ENCODE assay signal across 1 cellular context in the genomic region with DNA sequence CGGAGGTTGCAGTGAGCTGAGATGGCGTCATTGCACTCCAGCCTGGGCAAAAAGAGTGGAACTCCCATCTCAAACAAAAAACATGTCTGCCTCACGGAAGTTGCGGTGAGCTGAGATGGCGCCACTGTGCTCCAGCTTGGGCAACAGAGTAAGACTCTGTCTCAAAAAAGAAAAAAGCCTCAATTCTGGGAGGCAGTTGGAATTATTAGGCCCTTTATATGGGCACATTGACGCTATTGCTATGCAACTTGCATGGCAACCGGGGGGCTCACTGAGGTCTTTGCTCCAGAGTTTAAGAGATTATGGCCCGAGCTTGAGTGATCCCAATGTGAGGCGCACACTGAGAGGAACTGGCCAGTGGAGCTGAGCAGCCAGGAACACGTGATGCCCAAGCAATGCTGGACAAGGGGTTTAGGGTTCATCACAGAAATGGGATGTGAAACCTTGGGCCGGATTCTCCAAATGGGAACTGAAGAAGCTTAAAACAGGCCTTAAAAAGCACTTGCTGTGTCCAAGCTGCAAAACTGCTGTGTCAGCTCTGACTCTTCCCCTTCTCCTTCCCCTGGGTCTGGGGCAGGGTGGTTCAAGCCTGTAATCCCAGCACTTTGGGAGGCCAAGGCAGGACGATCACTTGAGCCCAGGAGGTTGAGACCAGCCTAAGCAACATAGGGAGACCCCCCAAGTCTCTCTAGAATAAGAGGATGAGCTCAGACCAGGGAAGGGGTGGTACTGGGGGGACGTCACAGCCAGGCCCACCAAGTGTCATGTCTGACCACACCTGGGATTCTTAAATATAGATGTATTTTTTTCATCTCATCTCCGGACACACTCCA.
TF ChIP-seq lines count a peak whose summit lies in the region.

No MANE protein-coding gene starts in this region.

TF ChIP-seq in HepG2, 621 proteins besides CTCF, POLR2A, EP300 and RAD21 (continued from another document):
- no peak for TF ChIP-seq MAZ (IDR thresholded peaks at IDR 0.05; ENCODE audit: borderline replicate concordance, low read depth, low read length)
- peak; percentile 16; the same call in 1 of the 2 replicates for TF ChIP-seq MAZ (CRISPR knock-in tag; IDR thresholded peaks at IDR 0.05; ENCODE audit: low read depth)
- TF ChIP-seq RFXANK (CRISPR knock-in tag; IDR thresholded peaks at IDR 0.05) = no peak; the same call in 1 of the 2 replicates
- no peak; the same call in 1 of the 2 replicates for TF ChIP-seq SOX13 (IDR thresholded peaks at IDR 0.05)
- no peak; a peak in 1 of 4 replicates for TF ChIP-seq SOX13 (CRISPR knock-in tag; conservative IDR thresholded peaks at IDR 0.05 in 1 of 2, IDR thresholded peaks at IDR 0.05 in 1 of 2)
- TF ChIP-seq SOX6 (IDR thresholded peaks at IDR 0.05) = no peak
- peak; percentile 62 for TF ChIP-seq SOX6 (CRISPR knock-in tag; IDR thresholded peaks at IDR 0.05)
- TF ChIP-seq ZNF513 (CRISPR knock-in tag; conservative IDR thresholded peaks at IDR 0.05) = no peak
- TF ChIP-seq, protein P1, sequence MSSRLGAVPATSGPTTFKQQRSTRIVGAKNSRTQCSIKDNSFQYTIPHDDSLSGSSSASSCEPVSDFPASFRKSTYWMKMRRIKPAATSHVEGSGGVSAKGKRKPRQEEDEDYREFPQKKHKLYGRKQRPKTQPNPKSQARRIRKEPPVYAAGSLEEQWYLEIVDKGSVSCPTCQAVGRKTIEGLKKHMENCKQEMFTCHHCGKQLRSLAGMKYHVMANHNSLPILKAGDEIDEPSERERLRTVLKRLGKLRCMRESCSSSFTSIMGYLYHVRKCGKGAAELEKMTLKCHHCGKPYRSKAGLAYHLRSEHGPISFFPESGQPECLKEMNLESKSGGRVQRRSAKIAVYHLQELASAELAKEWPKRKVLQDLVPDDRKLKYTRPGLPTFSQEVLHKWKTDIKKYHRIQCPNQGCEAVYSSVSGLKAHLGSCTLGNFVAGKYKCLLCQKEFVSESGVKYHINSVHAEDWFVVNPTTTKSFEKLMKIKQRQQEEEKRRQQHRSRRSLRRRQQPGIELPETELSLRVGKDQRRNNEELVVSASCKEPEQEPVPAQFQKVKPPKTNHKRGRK (CRISPR knock-in tag; IDR thresholded peaks at IDR 0.05) = peak; percentile 42; the same call in 1 of the 2 replicates
- TF ChIP-seq, protein P2, sequence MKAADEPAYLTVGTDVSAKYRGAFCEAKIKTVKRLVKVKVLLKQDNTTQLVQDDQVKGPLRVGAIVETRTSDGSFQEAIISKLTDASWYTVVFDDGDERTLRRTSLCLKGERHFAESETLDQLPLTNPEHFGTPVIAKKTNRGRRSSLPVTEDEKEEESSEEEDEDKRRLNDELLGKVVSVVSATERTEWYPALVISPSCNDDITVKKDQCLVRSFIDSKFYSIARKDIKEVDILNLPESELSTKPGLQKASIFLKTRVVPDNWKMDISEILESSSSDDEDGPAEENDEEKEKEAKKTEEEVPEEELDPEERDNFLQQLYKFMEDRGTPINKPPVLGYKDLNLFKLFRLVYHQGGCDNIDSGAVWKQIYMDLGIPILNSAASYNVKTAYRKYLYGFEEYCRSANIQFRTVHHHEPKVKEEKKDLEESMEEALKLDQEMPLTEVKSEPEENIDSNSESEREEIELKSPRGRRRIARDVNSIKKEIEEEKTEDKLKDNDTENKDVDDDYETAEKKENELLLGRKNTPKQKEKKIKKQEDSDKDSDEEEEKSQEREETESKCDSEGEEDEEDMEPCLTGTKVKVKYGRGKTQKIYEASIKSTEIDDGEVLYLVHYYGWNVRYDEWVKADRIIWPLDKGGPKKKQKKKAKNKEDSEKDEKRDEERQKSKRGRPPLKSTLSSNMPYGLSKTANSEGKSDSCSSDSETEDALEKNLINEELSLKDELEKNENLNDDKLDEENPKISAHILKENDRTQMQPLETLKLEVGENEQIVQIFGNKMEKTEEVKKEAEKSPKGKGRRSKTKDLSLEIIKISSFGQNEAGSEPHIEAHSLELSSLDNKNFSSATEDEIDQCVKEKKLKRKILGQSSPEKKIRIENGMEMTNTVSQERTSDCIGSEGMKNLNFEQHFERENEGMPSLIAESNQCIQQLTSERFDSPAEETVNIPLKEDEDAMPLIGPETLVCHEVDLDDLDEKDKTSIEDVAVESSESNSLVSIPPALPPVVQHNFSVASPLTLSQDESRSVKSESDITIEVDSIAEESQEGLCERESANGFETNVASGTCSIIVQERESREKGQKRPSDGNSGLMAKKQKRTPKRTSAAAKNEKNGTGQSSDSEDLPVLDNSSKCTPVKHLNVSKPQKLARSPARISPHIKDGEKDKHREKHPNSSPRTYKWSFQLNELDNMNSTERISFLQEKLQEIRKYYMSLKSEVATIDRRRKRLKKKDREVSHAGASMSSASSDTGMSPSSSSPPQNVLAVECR (CRISPR knock-in tag; IDR thresholded peaks at IDR 0.05; ENCODE audit: borderline replicate concordance) = peak; percentile 41; the same call in 1 of the 2 replicates
- TF ChIP-seq NCOR1 (IDR thresholded peaks at IDR 0.05; ENCODE audit: borderline replicate concordance, low read length) = 0 out of 2 replicates have a peak, but pooled peaks have one; percentile 18
- TF ChIP-seq CREB3 (CRISPR knock-in tag; IDR thresholded peaks at IDR 0.05) = no peak
- TF ChIP-seq, protein P3, sequence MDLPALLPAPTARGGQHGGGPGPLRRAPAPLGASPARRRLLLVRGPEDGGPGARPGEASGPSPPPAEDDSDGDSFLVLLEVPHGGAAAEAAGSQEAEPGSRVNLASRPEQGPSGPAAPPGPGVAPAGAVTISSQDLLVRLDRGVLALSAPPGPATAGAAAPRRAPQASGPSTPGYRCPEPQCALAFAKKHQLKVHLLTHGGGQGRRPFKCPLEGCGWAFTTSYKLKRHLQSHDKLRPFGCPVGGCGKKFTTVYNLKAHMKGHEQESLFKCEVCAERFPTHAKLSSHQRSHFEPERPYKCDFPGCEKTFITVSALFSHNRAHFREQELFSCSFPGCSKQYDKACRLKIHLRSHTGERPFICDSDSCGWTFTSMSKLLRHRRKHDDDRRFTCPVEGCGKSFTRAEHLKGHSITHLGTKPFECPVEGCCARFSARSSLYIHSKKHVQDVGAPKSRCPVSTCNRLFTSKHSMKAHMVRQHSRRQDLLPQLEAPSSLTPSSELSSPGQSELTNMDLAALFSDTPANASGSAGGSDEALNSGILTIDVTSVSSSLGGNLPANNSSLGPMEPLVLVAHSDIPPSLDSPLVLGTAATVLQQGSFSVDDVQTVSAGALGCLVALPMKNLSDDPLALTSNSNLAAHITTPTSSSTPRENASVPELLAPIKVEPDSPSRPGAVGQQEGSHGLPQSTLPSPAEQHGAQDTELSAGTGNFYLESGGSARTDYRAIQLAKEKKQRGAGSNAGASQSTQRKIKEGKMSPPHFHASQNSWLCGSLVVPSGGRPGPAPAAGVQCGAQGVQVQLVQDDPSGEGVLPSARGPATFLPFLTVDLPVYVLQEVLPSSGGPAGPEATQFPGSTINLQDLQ (CRISPR knock-in tag; IDR thresholded peaks at IDR 0.05) = 0 out of 2 replicates have a peak, but pooled peaks have one; percentile 17
- TF ChIP-seq, protein P4, sequence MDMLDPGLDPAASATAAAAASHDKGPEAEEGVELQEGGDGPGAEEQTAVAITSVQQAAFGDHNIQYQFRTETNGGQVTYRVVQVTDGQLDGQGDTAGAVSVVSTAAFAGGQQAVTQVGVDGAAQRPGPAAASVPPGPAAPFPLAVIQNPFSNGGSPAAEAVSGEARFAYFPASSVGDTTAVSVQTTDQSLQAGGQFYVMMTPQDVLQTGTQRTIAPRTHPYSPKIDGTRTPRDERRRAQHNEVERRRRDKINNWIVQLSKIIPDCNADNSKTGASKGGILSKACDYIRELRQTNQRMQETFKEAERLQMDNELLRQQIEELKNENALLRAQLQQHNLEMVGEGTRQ (IDR thresholded peaks at IDR 0.05; ENCODE audit: low read depth, low read length) = peak; percentile 59; the same call in 1 of the 2 replicates
- TF ChIP-seq, protein P4 (CRISPR knock-in tag; IDR thresholded peaks at IDR 0.05; ENCODE audit: borderline replicate concordance) = peak; percentile 73; the same call in 1 of the 2 replicates
- 0 out of 2 replicates have a peak, but pooled peaks have one; percentile 47 for TF ChIP-seq CHD4 (IDR thresholded peaks at IDR 0.05; ENCODE audit: borderline replicate concordance, low read length)
- peak; percentile 58; the same call in 1 of the 2 replicates for TF ChIP-seq GATA4 (IDR thresholded peaks at IDR 0.05; ENCODE audit: borderline replicate concordance, low read depth)
- peak; percentile 25; the same call in 1 of the 2 replicates for TF ChIP-seq ARNT2 (CRISPR knock-in tag; IDR thresholded peaks at IDR 0.05; ENCODE audit: low read depth)
- TF ChIP-seq NFYC (CRISPR knock-in tag; IDR thresholded peaks at IDR 0.05) = peak; percentile 14; the same call in 1 of the 2 replicates
- TF ChIP-seq, protein P5, sequence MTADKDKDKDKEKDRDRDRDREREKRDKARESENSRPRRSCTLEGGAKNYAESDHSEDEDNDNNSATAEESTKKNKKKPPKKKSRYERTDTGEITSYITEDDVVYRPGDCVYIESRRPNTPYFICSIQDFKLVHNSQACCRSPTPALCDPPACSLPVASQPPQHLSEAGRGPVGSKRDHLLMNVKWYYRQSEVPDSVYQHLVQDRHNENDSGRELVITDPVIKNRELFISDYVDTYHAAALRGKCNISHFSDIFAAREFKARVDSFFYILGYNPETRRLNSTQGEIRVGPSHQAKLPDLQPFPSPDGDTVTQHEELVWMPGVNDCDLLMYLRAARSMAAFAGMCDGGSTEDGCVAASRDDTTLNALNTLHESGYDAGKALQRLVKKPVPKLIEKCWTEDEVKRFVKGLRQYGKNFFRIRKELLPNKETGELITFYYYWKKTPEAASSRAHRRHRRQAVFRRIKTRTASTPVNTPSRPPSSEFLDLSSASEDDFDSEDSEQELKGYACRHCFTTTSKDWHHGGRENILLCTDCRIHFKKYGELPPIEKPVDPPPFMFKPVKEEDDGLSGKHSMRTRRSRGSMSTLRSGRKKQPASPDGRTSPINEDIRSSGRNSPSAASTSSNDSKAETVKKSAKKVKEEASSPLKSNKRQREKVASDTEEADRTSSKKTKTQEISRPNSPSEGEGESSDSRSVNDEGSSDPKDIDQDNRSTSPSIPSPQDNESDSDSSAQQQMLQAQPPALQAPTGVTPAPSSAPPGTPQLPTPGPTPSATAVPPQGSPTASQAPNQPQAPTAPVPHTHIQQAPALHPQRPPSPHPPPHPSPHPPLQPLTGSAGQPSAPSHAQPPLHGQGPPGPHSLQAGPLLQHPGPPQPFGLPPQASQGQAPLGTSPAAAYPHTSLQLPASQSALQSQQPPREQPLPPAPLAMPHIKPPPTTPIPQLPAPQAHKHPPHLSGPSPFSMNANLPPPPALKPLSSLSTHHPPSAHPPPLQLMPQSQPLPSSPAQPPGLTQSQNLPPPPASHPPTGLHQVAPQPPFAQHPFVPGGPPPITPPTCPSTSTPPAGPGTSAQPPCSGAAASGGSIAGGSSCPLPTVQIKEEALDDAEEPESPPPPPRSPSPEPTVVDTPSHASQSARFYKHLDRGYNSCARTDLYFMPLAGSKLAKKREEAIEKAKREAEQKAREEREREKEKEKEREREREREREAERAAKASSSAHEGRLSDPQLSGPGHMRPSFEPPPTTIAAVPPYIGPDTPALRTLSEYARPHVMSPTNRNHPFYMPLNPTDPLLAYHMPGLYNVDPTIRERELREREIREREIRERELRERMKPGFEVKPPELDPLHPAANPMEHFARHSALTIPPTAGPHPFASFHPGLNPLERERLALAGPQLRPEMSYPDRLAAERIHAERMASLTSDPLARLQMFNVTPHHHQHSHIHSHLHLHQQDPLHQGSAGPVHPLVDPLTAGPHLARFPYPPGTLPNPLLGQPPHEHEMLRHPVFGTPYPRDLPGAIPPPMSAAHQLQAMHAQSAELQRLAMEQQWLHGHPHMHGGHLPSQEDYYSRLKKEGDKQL (CRISPR knock-in tag; IDR thresholded peaks at IDR 0.05; ENCODE audit: low read depth) = 0 out of 2 replicates have a peak, but pooled peaks have one; percentile 9
- no peak for TF ChIP-seq FOXM1 (CRISPR knock-in tag; IDR thresholded peaks at IDR 0.05)
- peak; percentile 27; the same call in 1 of the 2 replicates for TF ChIP-seq SRF (IDR thresholded peaks at IDR 0.05; ENCODE audit: low read depth, low read length)
- TF ChIP-seq SMAD1 (CRISPR knock-in tag; IDR thresholded peaks at IDR 0.05; ENCODE audit: borderline replicate concordance, low read depth) = 0 out of 2 replicates have a peak, but pooled peaks have one; percentile 55
- TF ChIP-seq KDM1A (CRISPR knock-in tag; IDR thresholded peaks at IDR 0.05) = no peak
